In the genomic region with DNA sequence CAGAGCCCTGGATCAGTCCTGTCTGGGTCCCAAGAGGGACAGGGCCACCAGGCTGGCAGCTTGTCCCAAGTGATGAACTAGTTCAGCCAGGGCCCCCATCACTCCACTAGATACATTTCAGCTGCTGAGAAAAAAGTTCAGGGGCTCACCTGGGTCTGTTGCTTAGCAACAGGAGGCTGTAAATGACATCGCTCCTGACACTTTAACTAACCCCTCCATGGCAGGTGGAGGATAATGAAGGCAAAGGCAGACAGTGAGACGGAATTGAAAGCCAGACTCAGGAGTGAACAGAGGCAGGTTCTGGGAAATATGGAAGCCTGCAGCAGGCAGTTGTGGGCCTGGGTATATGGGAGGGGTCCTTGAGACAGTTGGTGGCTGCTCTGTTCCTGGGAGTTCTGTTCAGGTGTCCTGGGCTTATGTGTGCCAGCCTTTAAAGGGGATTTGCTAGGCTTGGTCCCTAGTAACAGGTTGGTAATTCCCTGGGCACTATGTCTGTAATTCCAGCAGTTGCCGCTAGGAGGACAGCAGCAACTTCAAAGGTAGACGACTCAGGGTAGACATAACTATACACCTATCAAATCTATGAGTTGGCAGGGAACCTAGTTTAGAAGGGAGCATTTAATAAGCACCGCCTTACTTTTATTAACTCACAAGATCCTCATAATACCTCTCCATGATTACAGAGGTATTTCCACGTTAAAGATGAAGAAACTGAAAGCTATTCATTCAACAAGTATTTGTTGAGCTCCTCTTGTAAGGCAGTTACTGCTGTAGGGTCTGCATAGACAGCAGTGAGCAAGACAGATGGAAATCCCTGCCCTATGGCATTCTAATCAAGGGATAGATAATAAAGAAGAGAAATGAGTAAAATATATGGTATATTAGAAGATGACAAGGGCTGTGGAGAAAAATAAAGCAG, we compare ENCODE assay signal across 8 cellular contexts.
DNase-seq lines count a peak whose midpoint lies in the region; ATAC-seq, FAIRE-seq and TF ChIP-seq lines count a peak whose summit lies in the region.

No MANE protein-coding gene starts in this region.

- H4K91ac ChIP-seq in IMR-90 (ENCODE audit: insufficient read depth, low read depth, low read length): no peak overlapping the region

- POLR2A ChIA-PET in IMR-90 (lab: Charles Lee; ENCODE audit: unreplicated experiment) (no interaction called here), T-cell (lab: Charles Lee) (no interaction called here), GM12878 (lab: Charles Lee) (no interaction called here)

- H3K4me1 ChIP-seq in IMR-90 (ENCODE audit: control insufficient read depth, insufficient read depth, low read length): no peaks in the 10 kb centered on the region
- H3K4me1 ChIP-seq in GM12878 (ENCODE audit: control insufficient read depth, insufficient read depth, low read length): no peaks in the 10 kb centered on the region
- H3K4me1 ChIP-seq in mesendoderm (ENCODE audit: control insufficient read depth, low read depth, low read length): no peaks in the 10 kb centered on the region

- intact Hi-C loops in IMR-90 (cut with micrococcal nuclease): no loop called here
- intact Hi-C loops in GM12878 (cut with micrococcal nuclease; ENCODE audit: unreplicated experiment): no loop called here

- dilution Hi-C loops in IMR-90 (cut with HindIII; ENCODE audit: low sequenced_read_pairs, unreplicated experiment): no loop called here

- H2BK120ac ChIP-seq in IMR-90 (ENCODE audit: low read depth, low read length) (no peak overlapping the region), mesendoderm (ENCODE audit: low read depth, low read length) (no peak overlapping the region)

- H3K9ac ChIP-seq in IMR-90 (ENCODE audit: low read depth, low read length) (no peak overlapping the region), GM12878 (ENCODE audit: control insufficient read depth, insufficient read depth, low read length) (no peak overlapping the region), mesendoderm (ENCODE audit: low read length) (no peak overlapping the region)

- CTCF ChIA-PET in IMR-90 (lab: Yijun Ruan, JAX): no interaction called here
- CTCF ChIA-PET in T-cell (lab: Charles Lee): no interaction called here
- CTCF ChIA-PET in GM12878 (lab: Yijun Ruan, JAX): interaction anchor here (0.8 to 1.0 kb wide), 3 partner anchors 11 to 387 kb away, joined by 3 to 4 read pairs (median 3); no protein-coding TSS in a partner anchor

- H3K56ac ChIP-seq in IMR-90 (ENCODE audit: extremely low read depth, insufficient read depth, low read length): no peak overlapping the region
- H3K56ac ChIP-seq in mesendoderm (ENCODE audit: low read length): no peak overlapping the region

- no peaks in the 10 kb centered on the region for H3K4me1 Mint-ChIP-seq in T-cell
- no peaks in the 10 kb centered on the region for H3K4me1 Mint-ChIP-seq in stimulated activated naive CD8-positive, alpha-beta T cell treated with anti-CD3 and anti-CD28 coated beads, Interleukin-15, amount 100 ng/mL, for 72 hours

- no peak overlapping the region for H2BK5ac ChIP-seq in IMR-90 (ENCODE audit: low read depth, low read length, poor library complexity, severe bottlenecking)
- no peak overlapping the region for H2BK5ac ChIP-seq in mesendoderm (ENCODE audit: low read length)

- no peak overlapping the region for H3K4ac ChIP-seq in IMR-90 (ENCODE audit: low read depth, low read length)
- H3K4ac ChIP-seq in mesendoderm (ENCODE audit: low read depth, low read length): no peak overlapping the region

- H3K27ac ChIP-seq in IMR-90 (ENCODE audit: insufficient read depth, low read length) (no peak overlapping the region), GM12878 (ENCODE audit: control insufficient read depth, insufficient read depth) (no peak overlapping the region), mesendoderm (ENCODE audit: low read depth, low read length) (no peak overlapping the region)

- H3K23ac ChIP-seq in IMR-90 (ENCODE audit: low read depth, low read length) (no peak overlapping the region), mesendoderm (ENCODE audit: low read length) (no peak overlapping the region)

- H2AFZ ChIP-seq in IMR-90 (replicated peaks; ENCODE audit: low read length, poor library complexity) (no peak overlapping the region), GM12878 (ENCODE audit: control insufficient read depth, low read depth, low read length) (no peak overlapping the region)

- BruUV-seq in IMR-90 (replicated peaks; lab: Mats Ljungman, UMichigan): no TSS peak
- no TSS peak for BruUV-seq in GM12878 (replicated peaks; lab: Mats Ljungman, UMichigan)

- WGBS in IMR-90 (ENCODE audit: extremely low coverage in 2 of 2, insufficient read length in 1 of 2), 2 experiments: no CpG with 5 or more reads among the region's 6 CpGs
- WGBS in GM12878 (ENCODE audit: insufficient coverage, insufficient replicate concordance, low lambda C conversion rate, missing lambda C conversion rate): 27% methylated on average over 6 of the region's 6 CpGs
- WGBS in mesendoderm (ENCODE audit: extremely low coverage, insufficient coverage, low lambda C conversion rate): no CpG with 5 or more reads among the region's 6 CpGs

- H3K18ac ChIP-seq in IMR-90 (ENCODE audit: low read depth, low read length) (no peak overlapping the region), mesendoderm (ENCODE audit: low read length) (no peak overlapping the region)

- H2BK15ac ChIP-seq in IMR-90 (ENCODE audit: low read depth, low read length) (no peak overlapping the region), mesendoderm (replicated peaks; ENCODE audit: low read depth) (no peak overlapping the region)

- H3K27me3 Mint-ChIP-seq in T-cell: peaks cover 27 to 36% of the 10 kb centered on the region in 2 donors
- H3K27me3 Mint-ChIP-seq in stimulated activated naive CD8-positive, alpha-beta T cell treated with anti-CD3 and anti-CD28 coated beads, Interleukin-15, amount 100 ng/mL, for 72 hours: peaks cover 40% of the 10 kb centered on the region

- TF ChIP-seq EP300 in GM12878 (IDR thresholded peaks at IDR 0.05; ENCODE audit: borderline replicate concordance in 1 of 2, control insufficient read depth in 1 of 2, low read depth in 2 of 2, low read length in 2 of 2): no peak

- H4K20me1 ChIP-seq in IMR-90 (ENCODE audit: insufficient read depth, low read length) (no peaks in the 10 kb centered on the region; the same call in 1 of the 2 replicates), GM12878 (ENCODE audit: control insufficient read depth, insufficient read depth) (no peaks in the 10 kb centered on the region; the same call in 1 of the 2 replicates)

- no peaks in the 10 kb centered on the region for H3K36me3 Mint-ChIP-seq in T-cell

- H2BK20ac ChIP-seq in IMR-90 (ENCODE audit: low read depth, low read length): no peak overlapping the region

- H3K4me3 Mint-ChIP-seq in T-cell: no peak overlapping the region
- H3K4me3 Mint-ChIP-seq in stimulated activated naive CD8-positive, alpha-beta T cell treated with anti-CD3 and anti-CD28 coated beads, Interleukin-15, amount 100 ng/mL, for 72 hours: no peak overlapping the region

- TF ChIP-seq CTCF in IMR-90 (conservative IDR thresholded peaks at IDR 0.05; ENCODE audit: low read depth, low read length) (peak; percentile 23; the same call in 1 of the 2 replicates), GM12878 (IDR thresholded peaks at IDR 0.05 in 2 of 3, conservative IDR thresholded peaks at IDR 0.05 in 1 of 3; ENCODE audit: control insufficient read depth in 2 of 3, extremely low read depth in 1 of 3, insufficient read depth in 1 of 3, low read depth in 3 of 3, low read length in 3 of 3) (peak; percentile 53 to 68 (median 65))

- H3K79me2 ChIP-seq in GM12878 (ENCODE audit: control insufficient read depth, insufficient read depth, low read length) (no peaks in the 10 kb centered on the region), mesendoderm (ENCODE audit: control insufficient read depth, insufficient read depth, low read length) (no peaks in the 10 kb centered on the region)

- H3K4me3 ChIP-seq in IMR-90 (ENCODE audit: insufficient read depth, low read depth, low read length): no peak overlapping the region
- H3K4me3 ChIP-seq in GM12878: no peak overlapping the region
- H3K4me3 ChIP-seq in mesendoderm (ENCODE audit: low read length): no peak overlapping the region

- no peak overlapping the region for H2AK9ac ChIP-seq in IMR-90 (replicated peaks; ENCODE audit: low read depth, low read length, poor library complexity)

- FAIRE-seq in GM12878 (lab: Jason Lieb, UNC): peak; percentile 79
- FAIRE-seq in GM12892 (lab: Jason Lieb, UNC): no peak

- in situ Hi-C loops in IMR-90 (cut with MboI; ENCODE audit: low sequenced_read_pairs) (no loop called here), GM12878 (cut with MboI) (no loop called here)

- no peak overlapping the region for H2AK5ac ChIP-seq in IMR-90 (ENCODE audit: low read depth, low read length)
- no peak overlapping the region for H2AK5ac ChIP-seq in mesendoderm (ENCODE audit: low read length)

- TF ChIP-seq POLR2A in IMR-90 (IDR thresholded peaks at IDR 0.05; ENCODE audit: low read depth, low read length) (no peak), GM12878 (IDR thresholded peaks at IDR 0.05; ENCODE audit: low read depth, low read length) (no peak), GM12892 (IDR thresholded peaks at IDR 0.05; ENCODE audit: low read depth, low read length) (no peak)

- ATAC-seq in IMR-90 (ENCODE audit: low read depth): no peak
- ATAC-seq in T-cell (replicated peaks in 1 of 4): peak in 2 of 4 experiments; percentile 66 to 75
- ATAC-seq in GM12878: peak; percentile 79
- ATAC-seq in stimulated activated naive CD8-positive, alpha-beta T cell treated with anti-CD3 and anti-CD28 coated beads, Interleukin-15, amount 100 ng/mL, for 72 hours: no peak

- H3K9me3 ChIP-seq in IMR-90 (ENCODE audit: control insufficient read depth, insufficient read depth, low read length) (peaks cover 2% of the 10 kb centered on the region; the same call in 1 of the 2 replicates), GM12878 (replicated peaks; ENCODE audit: control insufficient read depth, insufficient read depth, low read length) (peaks cover 2% of the 10 kb centered on the region; the same call in 2 of the 3 replicates)

- no peak overlapping the region for H3K27ac Mint-ChIP-seq in T-cell
- H3K27ac Mint-ChIP-seq in stimulated activated naive CD8-positive, alpha-beta T cell treated with anti-CD3 and anti-CD28 coated beads, Interleukin-15, amount 100 ng/mL, for 72 hours: no peak overlapping the region

- H3K4me2 ChIP-seq in IMR-90 (ENCODE audit: low read depth, low read length) (no peak overlapping the region), GM12878 (ENCODE audit: control insufficient read depth, insufficient read depth) (no peak overlapping the region), mesendoderm (ENCODE audit: low read length) (no peak overlapping the region)

- no peak overlapping the region for H3K14ac ChIP-seq in IMR-90 (replicated peaks; ENCODE audit: low read depth, low read length)

- SMC1A ChIA-PET in GM12878 (lab: Charles Lee; ENCODE audit: uncharacterized antibody, unreplicated experiment): interaction anchor here (0.6 kb wide), 1 partner anchor 957 kb away, joined by 4 read pairs; no protein-coding TSS in a partner anchor

- H4K5ac ChIP-seq in IMR-90 (ENCODE audit: low read depth, low read length) (no peak overlapping the region), mesendoderm (ENCODE audit: low read length) (no peak overlapping the region)

- DNase-seq in CMK (ENCODE audit: low read depth) (peak; percentile 14), IMR-90 (no peak), T-cell (peak in 20 of 34 experiments; percentile 2 to 55 (median 30)), GM12878 (ENCODE audit: low read depth, low spot score) (no peak), mesendoderm (peak; percentile 57), GM12892 (ENCODE audit: insufficient read length) (no peak), NCI-H2107 treated with DMSO at 0.1 percent for 48 hours (lab: John Stamatoyannopoulos, UW; ENCODE audit: unreplicated experiment) (no peak)
- DNase-seq in stimulated activated naive CD8-positive, alpha-beta T cell treated with anti-CD3 and anti-CD28 coated beads, Interleukin-15, amount 100 ng/mL, for 72 hours: peak; percentile 18 to 44

- RAD21 ChIA-PET in GM12878 (lab: Charles Lee; ENCODE audit: unreplicated experiment): interaction anchor here (0.6 to 0.7 kb wide), 2 partner anchors 52 to 81 kb away, joined by 3 to 4 read pairs; no protein-coding TSS in a partner anchor

- H3K36me3 ChIP-seq in IMR-90 (ENCODE audit: control insufficient read depth, insufficient read depth, low read length) (no peaks in the 10 kb centered on the region), GM12878 (ENCODE audit: control insufficient read depth in 2 of 2, insufficient read depth in 2 of 2, low read length in 1 of 2) (no peaks in the 10 kb centered on the region), mesendoderm (ENCODE audit: control insufficient read depth, insufficient read depth, low read length) (no peaks in the 10 kb centered on the region)

- no peaks in the 10 kb centered on the region for H3K9me1 ChIP-seq in IMR-90 (ENCODE audit: insufficient read depth, low read length)

- H4K8ac ChIP-seq in IMR-90 (ENCODE audit: low read depth in 2 of 2, low read length in 2 of 2) (no peak overlapping the region), mesendoderm (ENCODE audit: low read depth, low read length) (no peak overlapping the region)

- no peaks in the 10 kb centered on the region for H3K9me3 Mint-ChIP-seq in T-cell
- no peaks in the 10 kb centered on the region for H3K9me3 Mint-ChIP-seq in stimulated activated naive CD8-positive, alpha-beta T cell treated with anti-CD3 and anti-CD28 coated beads, Interleukin-15, amount 100 ng/mL, for 72 hours

- H3K27me3 ChIP-seq in IMR-90 (ENCODE audit: control insufficient read depth, insufficient read depth, low read length) (peaks cover 18% of the 10 kb centered on the region), GM12878 (replicated peaks in 1 of 2; ENCODE audit: control insufficient read depth in 2 of 2, insufficient read depth in 2 of 2, low read length in 1 of 2) (no peaks in the 10 kb centered on the region), mesendoderm (ENCODE audit: insufficient read depth, low read length, poor library complexity) (no peaks in the 10 kb centered on the region)

- H3K79me1 ChIP-seq in IMR-90 (ENCODE audit: low read depth in 1 of 2, low read length in 2 of 2) (no peaks in the 10 kb centered on the region), mesendoderm (ENCODE audit: low read length) (no peaks in the 10 kb centered on the region)

- TF ChIP-seq RAD21 in IMR-90 (IDR thresholded peaks at IDR 0.05; ENCODE audit: low read length) (no peak), GM12878 (IDR thresholded peaks at IDR 0.05; ENCODE audit: insufficient read depth, low read depth, low read length) (peak; percentile 49)

Comparison
In these comparisons a context has a peak if more than half of its experiments do, and no peak if none do; other contexts are left out.
1. DNase-seq: peak in CMK (single experiment), T-cell (20 of 34), mesendoderm (single experiment) and stimulated activated naive CD8-positive, alpha-beta T cell treated with anti-CD3 and anti-CD28 coated beads, Interleukin-15, amount 100 ng/mL, for 72 hours (2 of 2); none in IMR-90 (single experiment), GM12878 (single experiment), GM12892 (single experiment) and NCI-H2107 treated with DMSO at 0.1 percent for 48 hours (single experiment).